Comparison of ENCODE assay signal across 1 cellular context in genomic region chr1:62436466-62437272, GRCh38.
TF ChIP-seq lines count a peak whose summit lies in the region.

A gene with protein sequence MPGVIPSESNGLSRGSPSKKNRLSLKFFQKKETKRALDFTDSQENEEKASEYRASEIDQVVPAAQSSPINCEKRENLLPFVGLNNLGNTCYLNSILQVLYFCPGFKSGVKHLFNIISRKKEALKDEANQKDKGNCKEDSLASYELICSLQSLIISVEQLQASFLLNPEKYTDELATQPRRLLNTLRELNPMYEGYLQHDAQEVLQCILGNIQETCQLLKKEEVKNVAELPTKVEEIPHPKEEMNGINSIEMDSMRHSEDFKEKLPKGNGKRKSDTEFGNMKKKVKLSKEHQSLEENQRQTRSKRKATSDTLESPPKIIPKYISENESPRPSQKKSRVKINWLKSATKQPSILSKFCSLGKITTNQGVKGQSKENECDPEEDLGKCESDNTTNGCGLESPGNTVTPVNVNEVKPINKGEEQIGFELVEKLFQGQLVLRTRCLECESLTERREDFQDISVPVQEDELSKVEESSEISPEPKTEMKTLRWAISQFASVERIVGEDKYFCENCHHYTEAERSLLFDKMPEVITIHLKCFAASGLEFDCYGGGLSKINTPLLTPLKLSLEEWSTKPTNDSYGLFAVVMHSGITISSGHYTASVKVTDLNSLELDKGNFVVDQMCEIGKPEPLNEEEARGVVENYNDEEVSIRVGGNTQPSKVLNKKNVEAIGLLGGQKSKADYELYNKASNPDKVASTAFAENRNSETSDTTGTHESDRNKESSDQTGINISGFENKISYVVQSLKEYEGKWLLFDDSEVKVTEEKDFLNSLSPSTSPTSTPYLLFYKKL (plus strand): TSS chr1:62437049. CDS start chr1:62439868, 2,819 bp downstream.

TF ChIP-seq in K562, 482 proteins besides CTCF, POLR2A, EP300 and RAD21 (continued from another document and continues in another):
- TF ChIP-seq, protein P1, sequence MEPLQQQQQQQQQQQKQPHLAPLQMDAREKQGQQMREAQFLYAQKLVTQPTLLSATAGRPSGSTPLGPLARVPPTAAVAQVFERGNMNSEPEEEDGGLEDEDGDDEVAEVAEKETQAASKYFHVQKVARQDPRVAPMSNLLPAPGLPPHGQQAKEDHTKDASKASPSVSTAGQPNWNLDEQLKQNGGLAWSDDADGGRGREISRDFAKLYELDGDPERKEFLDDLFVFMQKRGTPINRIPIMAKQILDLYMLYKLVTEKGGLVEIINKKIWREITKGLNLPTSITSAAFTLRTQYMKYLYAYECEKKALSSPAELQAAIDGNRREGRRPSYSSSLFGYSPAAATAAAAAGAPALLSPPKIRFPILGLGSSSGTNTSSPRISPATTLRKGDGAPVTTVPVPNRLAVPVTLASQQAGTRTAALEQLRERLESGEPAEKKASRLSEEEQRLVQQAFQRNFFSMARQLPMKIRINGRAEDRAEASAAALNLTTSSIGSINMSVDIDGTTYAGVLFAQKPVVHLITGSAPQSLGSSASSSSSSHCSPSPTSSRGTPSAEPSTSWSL (CRISPR knock-in tag; IDR thresholded peaks at IDR 0.05; ENCODE audit: borderline replicate concordance) = no peak
- TF ChIP-seq DIDO1 (tag; IDR thresholded peaks at IDR 0.05; ENCODE audit: low read depth) = peak; percentile 39; the same call in 1 of the 2 replicates
- TF ChIP-seq ZNF79 (CRISPR knock-in tag; IDR thresholded peaks at IDR 0.05; ENCODE audit: low read depth) = no peak
- peak; percentile 66; the same call in 1 of the 2 replicates for TF ChIP-seq TOE1 (IDR thresholded peaks at IDR 0.05; ENCODE audit: borderline replicate concordance)
- peak; percentile 78; the same call in 1 of the 2 replicates for TF ChIP-seq TOE1 (CRISPR knock-in tag; IDR thresholded peaks at IDR 0.05; ENCODE audit: borderline replicate concordance, low read depth)
- TF ChIP-seq HCFC1 (IDR thresholded peaks at IDR 0.05; ENCODE audit: low read depth, low read length) = peak; percentile 36
- TF ChIP-seq YY1 (IDR thresholded peaks at IDR 0.05; ENCODE audit: borderline replicate concordance in 1 of 3, control insufficient read depth in 1 of 3, extremely low read depth in 1 of 3, insufficient read depth in 3 of 3, insufficient read length in 1 of 3, insufficient replicate concordance in 2 of 3, low read depth in 1 of 3, low read length in 2 of 3) = peak in 1 of 3 experiments; percentile 38
- TF ChIP-seq OTX1 (CRISPR knock-in tag; IDR thresholded peaks at IDR 0.05) = peak; percentile 63; the same call in 1 of the 2 replicates
- TF ChIP-seq SMAD3 (CRISPR knock-in tag; conservative IDR thresholded peaks at IDR 0.05) = 0 out of 2 replicates have a peak, but pooled peaks have one; percentile 46
- no peak for TF ChIP-seq POLR3A (IDR thresholded peaks at IDR 0.05; ENCODE audit: borderline replicate concordance, extremely low read depth, insufficient read depth, insufficient read length)
- no peak for TF ChIP-seq ZNF347 (CRISPR knock-in tag; IDR thresholded peaks at IDR 0.05; ENCODE audit: low read depth)
- no peak for TF ChIP-seq CREBBP (IDR thresholded peaks at IDR 0.05; ENCODE audit: low read depth, low read length)
- no peak for TF ChIP-seq ZNF431 (CRISPR knock-in tag; IDR thresholded peaks at IDR 0.05)
- peak; percentile 82 for TF ChIP-seq NFYB (IDR thresholded peaks at IDR 0.05; ENCODE audit: extremely low read depth, insufficient read length)
- no peak for TF ChIP-seq BRD9 (IDR thresholded peaks at IDR 0.05; ENCODE audit: low read depth, partially characterized antibody)
- no peak; the same call in 1 of the 2 replicates for TF ChIP-seq ETV1 (tag; conservative IDR thresholded peaks at IDR 0.05; ENCODE audit: low read depth)
- TF ChIP-seq SIN3B (IDR thresholded peaks at IDR 0.05; ENCODE audit: low read depth) = 0 out of 2 replicates have a peak, but pooled peaks have one; percentile 40
- TF ChIP-seq FOSL1 (tag; conservative IDR thresholded peaks at IDR 0.05) = no peak
- no peak for TF ChIP-seq ELF2 (CRISPR knock-in tag; IDR thresholded peaks at IDR 0.05)
- no peak for TF ChIP-seq SMARCC2 (IDR thresholded peaks at IDR 0.05; ENCODE audit: low read depth)
- TF ChIP-seq, protein P2, sequence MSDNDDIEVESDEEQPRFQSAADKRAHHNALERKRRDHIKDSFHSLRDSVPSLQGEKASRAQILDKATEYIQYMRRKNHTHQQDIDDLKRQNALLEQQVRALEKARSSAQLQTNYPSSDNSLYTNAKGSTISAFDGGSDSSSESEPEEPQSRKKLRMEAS (CRISPR knock-in tag; IDR thresholded peaks at IDR 0.05) = peak; percentile 73
- TF ChIP-seq ZNF212 (CRISPR knock-in tag; IDR thresholded peaks at IDR 0.05) = no peak
- no peak; the same call in 1 of the 2 replicates for TF ChIP-seq NR4A1 (CRISPR knock-in tag; IDR thresholded peaks at IDR 0.05)
- TF ChIP-seq NR4A1 (tag; IDR thresholded peaks at IDR 0.05) = no peak; the same call in 1 of the 2 replicates
- TF ChIP-seq EGR1 (conservative IDR thresholded peaks at IDR 0.05) = peak; percentile 49
- TF ChIP-seq ZSCAN29 (IDR thresholded peaks at IDR 0.05) = no peak
- peak; percentile 90 for TF ChIP-seq RBFOX2 (IDR thresholded peaks at IDR 0.05; ENCODE audit: low read depth, low read length)
- TF ChIP-seq HNRNPH1 (optimal IDR thresholded peaks at IDR 0.05; ENCODE audit: low read depth, low read length) = no peak
- TF ChIP-seq TCF3 (CRISPR knock-in tag; IDR thresholded peaks at IDR 0.05) = peak; percentile 30
- no peak for TF ChIP-seq TEAD4 (IDR thresholded peaks at IDR 0.05; ENCODE audit: low read length)
- TF ChIP-seq TEAD4 (CRISPR knock-in tag; IDR thresholded peaks at IDR 0.05; ENCODE audit: borderline replicate concordance) = no peak
- no peak for TF ChIP-seq ZNF780A (CRISPR knock-in tag; IDR thresholded peaks at IDR 0.05)
- TF ChIP-seq, protein P3, sequence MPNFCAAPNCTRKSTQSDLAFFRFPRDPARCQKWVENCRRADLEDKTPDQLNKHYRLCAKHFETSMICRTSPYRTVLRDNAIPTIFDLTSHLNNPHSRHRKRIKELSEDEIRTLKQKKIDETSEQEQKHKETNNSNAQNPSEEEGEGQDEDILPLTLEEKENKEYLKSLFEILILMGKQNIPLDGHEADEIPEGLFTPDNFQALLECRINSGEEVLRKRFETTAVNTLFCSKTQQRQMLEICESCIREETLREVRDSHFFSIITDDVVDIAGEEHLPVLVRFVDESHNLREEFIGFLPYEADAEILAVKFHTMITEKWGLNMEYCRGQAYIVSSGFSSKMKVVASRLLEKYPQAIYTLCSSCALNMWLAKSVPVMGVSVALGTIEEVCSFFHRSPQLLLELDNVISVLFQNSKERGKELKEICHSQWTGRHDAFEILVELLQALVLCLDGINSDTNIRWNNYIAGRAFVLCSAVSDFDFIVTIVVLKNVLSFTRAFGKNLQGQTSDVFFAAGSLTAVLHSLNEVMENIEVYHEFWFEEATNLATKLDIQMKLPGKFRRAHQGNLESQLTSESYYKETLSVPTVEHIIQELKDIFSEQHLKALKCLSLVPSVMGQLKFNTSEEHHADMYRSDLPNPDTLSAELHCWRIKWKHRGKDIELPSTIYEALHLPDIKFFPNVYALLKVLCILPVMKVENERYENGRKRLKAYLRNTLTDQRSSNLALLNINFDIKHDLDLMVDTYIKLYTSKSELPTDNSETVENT (CRISPR knock-in tag; IDR thresholded peaks at IDR 0.05) = no peak
- no peak for TF ChIP-seq SMAD2 (IDR thresholded peaks at IDR 0.05; ENCODE audit: low read depth, low read length)
- no peak for TF ChIP-seq ZBTB43 (CRISPR knock-in tag; IDR thresholded peaks at IDR 0.05)
- TF ChIP-seq, protein P4, sequence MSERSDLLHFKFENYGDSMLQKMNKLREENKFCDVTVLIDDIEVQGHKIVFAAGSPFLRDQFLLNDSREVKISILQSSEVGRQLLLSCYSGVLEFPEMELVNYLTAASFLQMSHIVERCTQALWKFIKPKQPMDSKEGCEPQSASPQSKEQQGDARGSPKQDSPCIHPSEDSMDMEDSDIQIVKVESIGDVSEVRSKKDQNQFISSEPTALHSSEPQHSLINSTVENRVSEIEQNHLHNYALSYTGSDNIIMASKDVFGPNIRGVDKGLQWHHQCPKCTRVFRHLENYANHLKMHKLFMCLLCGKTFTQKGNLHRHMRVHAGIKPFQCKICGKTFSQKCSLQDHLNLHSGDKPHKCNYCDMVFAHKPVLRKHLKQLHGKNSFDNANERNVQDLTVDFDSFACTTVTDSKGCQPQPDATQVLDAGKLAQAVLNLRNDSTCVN (CRISPR knock-in tag; IDR thresholded peaks at IDR 0.05) = no peak
- TF ChIP-seq BCL6 (CRISPR knock-in tag; IDR thresholded peaks at IDR 0.05) = no peak
- no peak for TF ChIP-seq TCF7 (IDR thresholded peaks at IDR 0.05; ENCODE audit: borderline replicate concordance)
- TF ChIP-seq XRCC4 (IDR thresholded peaks at IDR 0.05; ENCODE audit: extremely low read depth, insufficient read depth, insufficient read length) = no peak
- TF ChIP-seq STAG1 (CRISPR knock-in tag; IDR thresholded peaks at IDR 0.05; ENCODE audit: borderline replicate concordance) = no peak
- peak; percentile 40; the same call in 1 of the 2 replicates for TF ChIP-seq KLF6 (CRISPR knock-in tag; IDR thresholded peaks at IDR 0.05; ENCODE audit: borderline replicate concordance)
- no peak for TF ChIP-seq ATF1 (CRISPR knock-in tag; IDR thresholded peaks at IDR 0.05)
- peak; percentile 66 for TF ChIP-seq ATF1 (tag; IDR thresholded peaks at IDR 0.05)
- TF ChIP-seq ZNF239 (CRISPR knock-in tag; IDR thresholded peaks at IDR 0.05) = no peak
- no peak for TF ChIP-seq ZBED1 (IDR thresholded peaks at IDR 0.05)
- TF ChIP-seq ZNF77 (CRISPR knock-in tag; IDR thresholded peaks at IDR 0.05) = no peak
- no peak for TF ChIP-seq RBM14 (IDR thresholded peaks at IDR 0.05; ENCODE audit: borderline replicate concordance, insufficient read depth, low read depth, low read length)
- no peak for TF ChIP-seq ZNF76 (CRISPR knock-in tag; IDR thresholded peaks at IDR 0.05; ENCODE audit: borderline replicate concordance)
- TF ChIP-seq FOXM1 (IDR thresholded peaks at IDR 0.05; ENCODE audit: low read depth) = peak; percentile 81
- TF ChIP-seq FOXM1 (CRISPR knock-in tag; IDR thresholded peaks at IDR 0.05; ENCODE audit: low read depth) = no peak
- TF ChIP-seq RBM17 (IDR thresholded peaks at IDR 0.05; ENCODE audit: borderline replicate concordance, low read depth, low read length) = no peak
- TF ChIP-seq, protein P5, sequence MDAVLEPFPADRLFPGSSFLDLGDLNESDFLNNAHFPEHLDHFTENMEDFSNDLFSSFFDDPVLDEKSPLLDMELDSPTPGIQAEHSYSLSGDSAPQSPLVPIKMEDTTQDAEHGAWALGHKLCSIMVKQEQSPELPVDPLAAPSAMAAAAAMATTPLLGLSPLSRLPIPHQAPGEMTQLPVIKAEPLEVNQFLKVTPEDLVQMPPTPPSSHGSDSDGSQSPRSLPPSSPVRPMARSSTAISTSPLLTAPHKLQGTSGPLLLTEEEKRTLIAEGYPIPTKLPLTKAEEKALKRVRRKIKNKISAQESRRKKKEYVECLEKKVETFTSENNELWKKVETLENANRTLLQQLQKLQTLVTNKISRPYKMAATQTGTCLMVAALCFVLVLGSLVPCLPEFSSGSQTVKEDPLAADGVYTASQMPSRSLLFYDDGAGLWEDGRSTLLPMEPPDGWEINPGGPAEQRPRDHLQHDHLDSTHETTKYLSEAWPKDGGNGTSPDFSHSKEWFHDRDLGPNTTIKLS (IDR thresholded peaks at IDR 0.05; ENCODE audit: borderline replicate concordance, low read depth) = peak; percentile 66; the same call in 1 of the 2 replicates
- TF ChIP-seq ZNF175 (CRISPR knock-in tag; IDR thresholded peaks at IDR 0.05; ENCODE audit: low read depth) = peak; percentile 2; the same call in 1 of the 2 replicates
- TF ChIP-seq, protein P6, sequence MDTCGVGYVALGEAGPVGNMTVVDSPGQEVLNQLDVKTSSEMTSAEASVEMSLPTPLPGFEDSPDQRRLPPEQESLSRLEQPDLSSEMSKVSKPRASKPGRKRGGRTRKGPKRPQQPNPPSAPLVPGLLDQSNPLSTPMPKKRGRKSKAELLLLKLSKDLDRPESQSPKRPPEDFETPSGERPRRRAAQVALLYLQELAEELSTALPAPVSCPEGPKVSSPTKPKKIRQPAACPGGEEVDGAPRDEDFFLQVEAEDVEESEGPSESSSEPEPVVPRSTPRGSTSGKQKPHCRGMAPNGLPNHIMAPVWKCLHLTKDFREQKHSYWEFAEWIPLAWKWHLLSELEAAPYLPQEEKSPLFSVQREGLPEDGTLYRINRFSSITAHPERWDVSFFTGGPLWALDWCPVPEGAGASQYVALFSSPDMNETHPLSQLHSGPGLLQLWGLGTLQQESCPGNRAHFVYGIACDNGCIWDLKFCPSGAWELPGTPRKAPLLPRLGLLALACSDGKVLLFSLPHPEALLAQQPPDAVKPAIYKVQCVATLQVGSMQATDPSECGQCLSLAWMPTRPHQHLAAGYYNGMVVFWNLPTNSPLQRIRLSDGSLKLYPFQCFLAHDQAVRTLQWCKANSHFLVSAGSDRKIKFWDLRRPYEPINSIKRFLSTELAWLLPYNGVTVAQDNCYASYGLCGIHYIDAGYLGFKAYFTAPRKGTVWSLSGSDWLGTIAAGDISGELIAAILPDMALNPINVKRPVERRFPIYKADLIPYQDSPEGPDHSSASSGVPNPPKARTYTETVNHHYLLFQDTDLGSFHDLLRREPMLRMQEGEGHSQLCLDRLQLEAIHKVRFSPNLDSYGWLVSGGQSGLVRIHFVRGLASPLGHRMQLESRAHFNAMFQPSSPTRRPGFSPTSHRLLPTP (IDR thresholded peaks at IDR 0.05; ENCODE audit: borderline replicate concordance, extremely low read depth, insufficient read length) = no peak
- no peak for TF ChIP-seq HDAC3 (IDR thresholded peaks at IDR 0.05; ENCODE audit: borderline replicate concordance, partially characterized antibody)
- no peak for TF ChIP-seq ELF1 (tag; IDR thresholded peaks at IDR 0.05)
- 0 out of 2 replicates have a peak, but pooled peaks have one; percentile 81 for TF ChIP-seq SREBF2 (CRISPR knock-in tag; IDR thresholded peaks at IDR 0.05)
- TF ChIP-seq, protein P7, sequence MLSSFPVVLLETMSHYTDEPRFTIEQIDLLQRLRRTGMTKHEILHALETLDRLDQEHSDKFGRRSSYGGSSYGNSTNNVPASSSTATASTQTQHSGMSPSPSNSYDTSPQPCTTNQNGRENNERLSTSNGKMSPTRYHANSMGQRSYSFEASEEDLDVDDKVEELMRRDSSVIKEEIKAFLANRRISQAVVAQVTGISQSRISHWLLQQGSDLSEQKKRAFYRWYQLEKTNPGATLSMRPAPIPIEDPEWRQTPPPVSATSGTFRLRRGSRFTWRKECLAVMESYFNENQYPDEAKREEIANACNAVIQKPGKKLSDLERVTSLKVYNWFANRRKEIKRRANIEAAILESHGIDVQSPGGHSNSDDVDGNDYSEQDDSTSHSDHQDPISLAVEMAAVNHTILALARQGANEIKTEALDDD (IDR thresholded peaks at IDR 0.05) = no peak
- no peak for TF ChIP-seq RFX1 (IDR thresholded peaks at IDR 0.05)
